In genomic region chr17:82291582-82292250, GRCh38 we compare ENCODE assay signal across 8 cellular contexts. TPM values are rescaled to one million over a fixed set of nuclear protein-coding genes. Genes with fewer than 3 reads are reported as not detected.
DNase-seq lines count a peak whose midpoint lies in the region; ATAC-seq, FAIRE-seq and TF ChIP-seq lines count a peak whose summit lies in the region.

No MANE protein-coding gene starts in this region.

- POLR2A ChIA-PET in A549 (lab: Yijun Ruan, JAX): interaction anchor here (1.0 to 3.2 kb wide), 7 partner anchors 9 to 50 kb away, joined by 4 to 39 read pairs (median 17); partner anchors contain the start of gene CSNK1D

- H3K4me2 ChIP-seq in A549 (peak overlapping the region; percentile 76), KMS-11 (peak overlapping the region; percentile 69; the same call in 1 of the 2 replicates)

- H3K27ac ChIP-seq in A549 (peak overlapping the region; percentile 96 to 98), KMS-11 (peak overlapping the region; percentile 72), mucosa of rectum (ENCODE audit: low read depth in 2 of 2, low read length in 2 of 2) (peak overlapping the region; percentile 99 to 100), aorta (ENCODE audit: low read depth in 1 of 2, low read length in 2 of 2) (no peak overlapping the region)

- no peaks in the 10 kb centered on the region for H3K36me3 Mint-ChIP-seq in brain

- no peak for FAIRE-seq in A549 (lab: Jason Lieb, UNC)

- H3K4me3 ChIP-seq in A549: peak overlapping the region; percentile 93
- H3K4me3 ChIP-seq in KMS-11 (IDR thresholded peaks at IDR 0.05; ENCODE audit: insufficient read depth, low read depth, low read length): peak overlapping the region; percentile 45
- peak overlapping the region; percentile 82 to 83 for H3K4me3 ChIP-seq in mucosa of rectum (ENCODE audit: low read length in 2 of 2)
- peak overlapping the region in 1 of 2 donors; percentile 41 for H3K4me3 ChIP-seq in aorta (ENCODE audit: low read length in 2 of 2)

- intact Hi-C loops in aorta (cut with DNase I): no loop called here

- H3K4me1 ChIP-seq in A549 (peaks cover 64% of the 10 kb centered on the region), KMS-11 (ENCODE audit: low read depth, poor library complexity, severe bottlenecking) (peaks cover 24% of the 10 kb centered on the region), mucosa of rectum (ENCODE audit: control insufficient read depth in 2 of 2, insufficient read depth in 2 of 2, low read length in 2 of 2) (peaks cover 55% of the 10 kb centered on the region in 2 donors), aorta (ENCODE audit: control insufficient read depth in 1 of 2, insufficient read depth in 2 of 2, low read length in 2 of 2) (no peaks in the 10 kb centered on the region)

- no peaks in the 10 kb centered on the region for H4K20me1 ChIP-seq in KMS-11 (ENCODE audit: insufficient read depth)

- H2AFZ ChIP-seq in KMS-11 (ENCODE audit: low read depth): peak overlapping the region; percentile 50

- peak overlapping the region in 4 of 5 experiments; percentile 7 to 74 (median 29) for H3K27ac Mint-ChIP-seq in brain

- CTCF ChIA-PET in A549 (lab: Yijun Ruan, JAX): interaction anchor here (0.8 to 3.2 kb wide), 7 partner anchors 9 to 261 kb away, joined by 3 to 20 read pairs (median 6); no protein-coding TSS in a partner anchor

- peak overlapping the region; percentile 77 for H3K9ac ChIP-seq in KMS-11
- peak overlapping the region; percentile 86 to 91 for H3K9ac ChIP-seq in mucosa of rectum (ENCODE audit: low read depth in 1 of 2, low read length in 2 of 2)

- no peak for TF ChIP-seq EP300 in A549 (IDR thresholded peaks at IDR 0.05)

- peak overlapping the region; percentile 77 to 88 (median 81) for H3K4me3 Mint-ChIP-seq in brain

- no peaks in the 10 kb centered on the region for H3K79me2 ChIP-seq in KMS-11 (ENCODE audit: insufficient read depth, low read depth)

- no peak for ATAC-seq in A549
- no peak for ATAC-seq in aorta (ENCODE audit: low FRiP score)

- H3K9me3 Mint-ChIP-seq in brain: peaks cover 0 to 4% (median 3%) of the 10 kb centered on the region in 5 experiments

- peaks cover 23% of the 10 kb centered on the region for H3K27me3 Mint-ChIP-seq in brain

- DNase-seq in A549 (ENCODE audit: low read depth in 1 of 2, low spot score in 1 of 2) (no peak), glomerular visceral epithelial cell (ENCODE audit: extremely low spot score) (no peak), RKO (ENCODE audit: low spot score) (no peak), aorta (no peak), cerebellar nuclear complex (lab: John Stamatoyannopoulos, UW) (no peak)

- H3K27me3 ChIP-seq in KMS-11 (ENCODE audit: insufficient read depth, low read depth): no peaks in the 10 kb centered on the region
- H3K27me3 ChIP-seq in mucosa of rectum (ENCODE audit: control insufficient read depth in 2 of 2, insufficient read depth in 2 of 2, low read length in 2 of 2): no peaks in the 10 kb centered on the region
- no peaks in the 10 kb centered on the region for H3K27me3 ChIP-seq in aorta (ENCODE audit: control insufficient read depth in 1 of 2, insufficient read depth in 2 of 2, low read length in 1 of 2)

- H3K4me1 Mint-ChIP-seq in brain: peaks cover 31% of the 10 kb centered on the region

- H3K9me3 ChIP-seq in A549: peaks cover 10% of the 10 kb centered on the region
- H3K9me3 ChIP-seq in mucosa of rectum (ENCODE audit: control insufficient read depth in 2 of 2, low read length in 2 of 2): no peaks in the 10 kb centered on the region
- H3K9me3 ChIP-seq in aorta (ENCODE audit: control insufficient read depth, low read length): no peaks in the 10 kb centered on the region

- TF ChIP-seq CTCF in A549 (IDR thresholded peaks at IDR 0.05): no peak
- no peak for TF ChIP-seq CTCF in KMS-11 (conservative IDR thresholded peaks at IDR 0.05; ENCODE audit: low read depth, low read length)
- TF ChIP-seq CTCF in brain (conservative IDR thresholded peaks at IDR 0.05): no peak

- no peak for TF ChIP-seq POLR2A in A549 (IDR thresholded peaks at IDR 0.05; ENCODE audit: low read length)

- H3K36me3 ChIP-seq in KMS-11 (ENCODE audit: insufficient read depth): no peaks in the 10 kb centered on the region
- H3K36me3 ChIP-seq in mucosa of rectum (ENCODE audit: control insufficient read depth in 2 of 2, insufficient read depth in 2 of 2, low read length in 2 of 2): no peaks in the 10 kb centered on the region
- H3K36me3 ChIP-seq in aorta (ENCODE audit: control insufficient read depth in 1 of 2, insufficient read depth in 2 of 2, low read length in 1 of 2): no peaks in the 10 kb centered on the region

- 66% methylated on average over 19 of the region's 19 CpGs for WGBS in A549 (ENCODE audit: missing lambda C conversion rate)
- WGBS in aorta, 2 donors: 89% methylated on average over 19 of the region's 19 CpGs

- TF ChIP-seq RAD21 in A549 (conservative IDR thresholded peaks at IDR 0.05 in 1 of 2, IDR thresholded peaks at IDR 0.05 in 1 of 2): 0 out of 5 replicates have a peak, but pooled peaks of 1 of the 2 experiments have one; percentile 5

TF ChIP-seq in A549, 52 proteins besides CTCF, POLR2A, EP300 and RAD21:
- TF ChIP-seq ATOH8 (CRISPR knock-in tag; IDR thresholded peaks at IDR 0.05; ENCODE audit: low read depth): 0 out of 2 replicates have a peak, but pooled peaks have one; percentile 4
- peak in 1 of 2 experiments; percentile 17; a peak in 1 of 5 replicates for TF ChIP-seq JUN (IDR thresholded peaks at IDR 0.05)
- 0 out of 2 replicates have a peak, but pooled peaks have one; percentile 21 for TF ChIP-seq HOXA7 (CRISPR knock-in tag; IDR thresholded peaks at IDR 0.05)
- 0 out of 3 replicates have a peak, but pooled peaks have one; percentile 21 for TF ChIP-seq BCL3 (IDR thresholded peaks at IDR 0.05)
- TF ChIP-seq USF2 (IDR thresholded peaks at IDR 0.05): no peak
- TF ChIP-seq FOSB (CRISPR knock-in tag; IDR thresholded peaks at IDR 0.05): peak; percentile 60; the same call in 1 of the 2 replicates

RNA-seq across cellular contexts. Expression of gene CSNK1D, which starts 18.2 kb away (rescaled TPM):
- 130 and 139 TPM in 2 replicates for polyA plus RNA-seq in A549 (2011; rRNA removed)
- 182 and 192 TPM in 2 replicates for polyA plus RNA-seq in A549 (2012; cell fraction: cytosol; rRNA removed)
- 734 and 786 TPM in 2 replicates for polyA plus RNA-seq in A549 (2012; cell fraction: nucleus; rRNA removed)
- polyA plus RNA-seq in A549 (2017; fragmentation: RNase III; extraction: RNeasy Plus Mini Kit Qiagen cat#74134 plus additional on column Dnase treatment): 151 to 173 TPM (median 163 TPM) in 3 replicates
- 105 and 128 TPM in 2 replicates for polyA minus RNA-seq in A549 (2011; rRNA and poly(A)+ RNA removed)
- 62.3 TPM for polyA plus RNA-seq in brain (ENCODE audit: insufficient read depth, low read depth, low replicate concordance)
- total RNA-seq in aorta: 100 to 1,000 TPM; 130 to 153 TPM
- 10 to 100 TPM; 39.9 to 73.4 TPM for polyA plus RNA-seq in aorta

RNA-seq across cellular contexts. Expression of gene CD7, which starts 25.7 kb away (rescaled TPM):
- polyA plus RNA-seq in A549 (2011; rRNA removed) (not detected in 2 replicates), A549 (2017; fragmentation: RNase III; extraction: RNeasy Plus Mini Kit Qiagen cat#74134 plus additional on column Dnase treatment) (not detected in 3 replicates), brain (ENCODE audit: insufficient read depth, low read depth, low replicate concordance) (0.88 TPM), aorta (under 1 TPM; 0.33 to 0.75 TPM)
- polyA plus RNA-seq in A549 (2012; cell fraction: cytosol; rRNA removed): not detected in 2 replicates
- polyA plus RNA-seq in A549 (2012; cell fraction: nucleus; rRNA removed): 0.07 TPM in 1 of 2 replicates, not detected in the other
- polyA minus RNA-seq in A549 (2011; rRNA and poly(A)+ RNA removed): not detected in 2 replicates
- 1 to 10 TPM; 2.6 to 3.4 TPM for total RNA-seq in aorta

RNA-seq across cellular contexts. Expression of gene SECTM1, which starts 41.9 kb away (rescaled TPM):
- polyA plus RNA-seq in A549 (2011; rRNA removed) (0.22 and 0.58 TPM in 2 replicates), A549 (2017; fragmentation: RNase III; extraction: RNeasy Plus Mini Kit Qiagen cat#74134 plus additional on column Dnase treatment) (1.5 to 2.5 TPM (median 2.0 TPM) in 3 replicates), brain (ENCODE audit: insufficient read depth, low read depth, low replicate concordance) (1.2 TPM), aorta (10 to 100 TPM in 1 of 2 donors, 1 to 10 TPM in 1; 4.5 to 22.5 TPM)
- polyA plus RNA-seq in A549 (2012; cell fraction: cytosol; rRNA removed): 0.31 and 0.52 TPM in 2 replicates
- polyA plus RNA-seq in A549 (2012; cell fraction: nucleus; rRNA removed): 0.58 and 0.83 TPM in 2 replicates
- polyA minus RNA-seq in A549 (2011; rRNA and poly(A)+ RNA removed): not detected in 2 replicates
- 10 to 100 TPM in 1 of 2 donors, 1 to 10 TPM in 1; 9.9 to 15.8 TPM for total RNA-seq in aorta

Comparison
In these comparisons a context has a peak if more than half of its experiments do, and no peak if none do; other contexts are left out.
1. H3K27ac ChIP-seq: peak in A549 (2 of 2), KMS-11 (single experiment) and mucosa of rectum (2 of 2); none in aorta (0 of 2).